In the genomic region with DNA sequence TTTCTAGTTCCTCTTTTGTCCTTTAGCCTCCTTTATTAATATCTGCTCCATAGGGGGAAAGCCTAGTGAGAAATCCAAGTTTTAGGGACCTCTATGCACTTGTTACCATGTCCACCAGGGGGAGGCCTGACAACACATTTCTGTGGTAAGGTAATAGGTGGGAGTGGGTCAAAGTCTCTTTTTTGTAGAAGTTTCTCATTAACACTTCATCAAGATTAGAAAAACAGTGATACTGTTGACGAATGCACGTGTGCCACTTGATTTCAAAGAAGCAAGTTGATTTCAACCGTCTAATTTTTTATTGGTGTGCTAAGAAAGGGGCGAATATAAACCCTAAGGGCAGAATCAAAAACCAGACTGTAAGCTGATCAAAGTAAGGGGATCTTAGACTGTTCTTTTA, we compare ENCODE assay signal across 8 cellular contexts. TPM values are rescaled to one million over a fixed set of nuclear protein-coding genes. Genes with fewer than 3 reads are reported as not detected.
DNase-seq lines count a peak whose midpoint lies in the region; ATAC-seq and TF ChIP-seq lines count a peak whose summit lies in the region.

No MANE protein-coding gene starts in this region.

- CTCF ChIA-PET in RWPE1 (lab: Yijun Ruan, JAX): interaction anchor here (0.6 to 1.7 kb wide), 4 partner anchors 10 to 496 kb away, joined by 3 to 8 read pairs (median 4); no protein-coding TSS in a partner anchor

- peak; percentile 97 for ATAC-seq in GM19455 (IDR thresholded peaks at IDR 0.05; ENCODE audit: unreplicated experiment)
- ATAC-seq in HG03558 (IDR thresholded peaks at IDR 0.05; ENCODE audit: extremely low read depth, unreplicated experiment): peak; percentile 78

- no peaks in the 10 kb centered on the region for H3K27me3 Mint-ChIP-seq in progenitor cell of endocrine pancreas

- no peak overlapping the region for H3K27ac Mint-ChIP-seq in progenitor cell of endocrine pancreas

- H3K36me3 Mint-ChIP-seq in progenitor cell of endocrine pancreas (ENCODE audit: insufficient read depth): no peaks in the 10 kb centered on the region

- peak; percentile 50 for DNase-seq in DMS153 treated with DMSO at 0.1 percent for 48 hours (lab: John Stamatoyannopoulos, UW; ENCODE audit: unreplicated experiment)
- peak; percentile 63 for DNase-seq in RWPE1 (ENCODE audit: low spot score)
- peak; percentile 9 for DNase-seq in activated effector memory CD4-positive, alpha-beta T cell treated with Interleukin-2 at 50 U/mL for 16 hours
- DNase-seq in glomerular visceral epithelial cell (ENCODE audit: extremely low spot score): peak; percentile 58
- peak; percentile 50 for DNase-seq in progenitor cell of endocrine pancreas (ENCODE audit: low spot score, unreplicated experiment)
- DNase-seq in NCI-H2196 (lab: John Stamatoyannopoulos, UW; ENCODE audit: unreplicated experiment): no peak

- H3K27ac ChIP-seq in RWPE1: no peak overlapping the region

- peaks cover 28% of the 10 kb centered on the region for H3K4me1 Mint-ChIP-seq in progenitor cell of endocrine pancreas (ENCODE audit: low read depth)

- no peak overlapping the region for H3K4me3 Mint-ChIP-seq in progenitor cell of endocrine pancreas (ENCODE audit: low read depth)

- H3K9me3 Mint-ChIP-seq in progenitor cell of endocrine pancreas (ENCODE audit: low read depth): no peaks in the 10 kb centered on the region

- TF ChIP-seq CTCF in RWPE1 (conservative IDR thresholded peaks at IDR 0.05; ENCODE audit: low read depth) (peak; percentile 69), progenitor cell of endocrine pancreas (IDR thresholded peaks at IDR 0.05; ENCODE audit: unreplicated experiment) (peak; percentile 89)

- POLR2A ChIA-PET in RWPE1 (lab: Yijun Ruan, JAX; ENCODE audit: low non-redundant PET): no interaction called here

RNA-seq across cellular contexts. Expression of gene CISD1, which starts 30.6 kb away (rescaled TPM):
- total RNA-seq in progenitor cell of endocrine pancreas: 31.7 and 39.4 TPM in 2 replicates

RNA-seq across cellular contexts. Expression of gene IPMK, which starts 31.9 kb away (rescaled TPM):
- 5.7 and 6.4 TPM in 2 replicates for total RNA-seq in progenitor cell of endocrine pancreas

RNA-seq across cellular contexts. Expression of gene UBE2D1, which starts 35.2 kb away (rescaled TPM):
- 31.8 and 33.3 TPM in 2 replicates for total RNA-seq in progenitor cell of endocrine pancreas
